ENCODE assay signal across 15 cellular contexts in the genomic region with DNA sequence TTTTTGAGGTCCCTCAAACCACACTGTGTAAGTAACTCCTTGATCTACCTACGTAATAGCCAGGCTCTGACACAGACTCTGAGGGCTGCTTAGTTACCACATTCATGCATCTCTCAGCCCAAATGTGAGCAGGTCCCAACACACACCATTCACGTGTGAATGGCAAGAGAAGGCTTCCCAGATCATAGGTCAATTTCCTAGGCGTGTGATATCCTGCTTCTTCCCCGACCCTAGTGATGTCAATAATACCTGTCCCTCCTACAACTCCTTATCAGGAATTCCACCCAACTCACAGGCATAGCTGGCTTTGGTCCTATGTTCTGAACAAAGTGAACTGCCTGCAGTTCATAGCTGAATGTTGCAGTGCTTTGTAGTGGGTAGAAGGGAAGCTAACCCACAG.
"Had no signal": no experiment of that assay in that cellular context is flagged by ENCODE, and none has a peak within 500 bp of the region (broad histone marks: within the 10 kb centered on the region; RNA-seq: fewer than 3 reads in every experiment).

No MANE protein-coding gene starts in this region.

- DNase-seq: activated CD4-positive, CD25-positive, alpha-beta regulatory T cell treated with anti-CD3 and anti-CD28 coated beads, Interleukin-2, amount 50 U/mL, for 72 hours; activated naive CD4-positive, alpha-beta T cell treated with anti-CD3 and anti-CD28 coated beads, Interleukin-2, amount 10 ng/mL, durations not matched to agents 7 days and 5 days; caudate nucleus; effector CD8-positive, alpha-beta T cell; gastrocnemius medialis; heart right ventricle; nephron progenitor cell; occipital lobe; right cardiac atrium; spleen; stimulated activated naive CD8-positive, alpha-beta T cell treated with anti-CD3 and anti-CD28 coated beads, Interleukin-15, amount 100 ng/mL, for 72 hours; testis had no signal

- H3K4me3 ChIP-seq: coronary artery, gastrocnemius medialis, heart right ventricle, spleen, testis had no signal

- H3K9me3 ChIP-seq: gastrocnemius medialis, heart right ventricle, spleen, testis had no signal

- H3K4me1 ChIP-seq: testis had no signal

- ATAC-seq: activated T-helper 17 cell treated with anti-CD3 and anti-CD28 coated beads, Interleukin-2, amount 50 U/mL, for 72 hours; gastrocnemius medialis; left lobe of liver; right cardiac atrium; stimulated activated naive CD8-positive, alpha-beta T cell treated with anti-CD3 and anti-CD28 coated beads, Interleukin-15, amount 100 ng/mL, for 72 hours had no signal

- H3K36me3 ChIP-seq: gastrocnemius medialis, heart right ventricle, spleen had no signal

- H3K27me3 ChIP-seq: gastrocnemius medialis, heart right ventricle, testis had no signal

- H3K27ac ChIP-seq: gastrocnemius medialis, spleen, testis had no signal
